In the genomic region with DNA sequence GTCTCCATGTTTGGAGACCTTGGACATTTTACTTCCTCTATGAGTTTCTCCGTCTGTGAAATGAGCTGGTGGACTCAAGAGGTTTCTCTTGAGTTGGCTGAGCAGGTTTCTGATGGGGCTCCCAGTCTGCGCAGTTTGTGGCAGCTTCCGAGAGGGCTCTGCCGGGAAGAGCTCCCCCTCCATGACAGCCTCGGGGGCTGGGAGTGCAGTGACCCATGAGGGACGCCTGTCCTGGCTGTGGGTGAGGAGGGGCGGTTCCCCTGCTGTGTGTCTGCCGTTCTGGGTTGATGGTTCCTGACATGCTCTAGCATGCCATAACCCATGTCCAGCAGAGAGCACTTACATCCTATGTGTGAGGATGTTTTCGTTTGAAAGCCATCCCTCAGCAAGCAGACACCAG, we compare ENCODE assay signal across 23 cellular contexts. TPM values are rescaled to one million over a fixed set of nuclear protein-coding genes. Genes with fewer than 3 reads are reported as not detected.
DNase-seq lines count a peak whose midpoint lies in the region; ATAC-seq and TF ChIP-seq lines count a peak whose summit lies in the region.
"Had no signal": no experiment of that assay in that cellular context is flagged by ENCODE, and none has a peak within 500 bp of the region (broad histone marks: within the 10 kb centered on the region; RNA-seq: fewer than 3 reads in every experiment).

No MANE protein-coding gene starts in this region.

- H3K4me3 ChIP-seq in BLaER1 (no peak overlapping the region), GM12865 (ENCODE audit: low read depth, low read length) (no peak overlapping the region), endodermal cell (ENCODE audit: low read length) (no peak overlapping the region), trophoblast cell (ENCODE audit: low read depth, low read length) (no peak overlapping the region)
- H3K4me3 ChIP-seq: GM23248 had no signal

- H3K36me3 ChIP-seq in BLaER1 (peaks cover 46% of the 10 kb centered on the region), endodermal cell (ENCODE audit: control insufficient read depth, insufficient read depth, low read length) (no peaks in the 10 kb centered on the region), trophoblast cell (ENCODE audit: control insufficient read depth in 1 of 2, insufficient read depth in 2 of 2, low read length in 2 of 2) (no peaks in the 10 kb centered on the region)

- H4K91ac ChIP-seq in trophoblast cell (ENCODE audit: low read depth, low read length): peak overlapping the region; percentile 78

- peak overlapping the region; percentile 45; the same call in 1 of the 2 replicates for H3K9ac ChIP-seq in BLaER1
- H3K9ac ChIP-seq in endodermal cell (ENCODE audit: extremely low read depth, low read length, poor library complexity, severe bottlenecking): no peak overlapping the region
- no peak overlapping the region for H3K9ac ChIP-seq in trophoblast cell (ENCODE audit: low read length)
- H3K9ac ChIP-seq: GM23248 had no signal

- H4K8ac ChIP-seq in trophoblast cell (ENCODE audit: low read depth, low read length): peak overlapping the region; percentile 34

- H2BK5ac ChIP-seq in trophoblast cell (ENCODE audit: low read depth, low read length, poor library complexity): peak overlapping the region; percentile 43

- H3K4ac ChIP-seq in trophoblast cell (ENCODE audit: low read depth, low read length): no peak overlapping the region

- no peak overlapping the region for H3K27ac Mint-ChIP-seq in endodermal cell
- no peak overlapping the region for H3K27ac Mint-ChIP-seq in stimulated activated naive CD8-positive, alpha-beta T cell treated with anti-CD3 and anti-CD28 coated beads, Interleukin-15, amount 100 ng/mL, for 72 hours

- no peaks in the 10 kb centered on the region for H4K20me1 ChIP-seq in BLaER1

- H3K9me3 ChIP-seq in BLaER1: no peaks in the 10 kb centered on the region
- no peaks in the 10 kb centered on the region for H3K9me3 ChIP-seq in endodermal cell (ENCODE audit: control insufficient read depth, low read length)
- peaks cover 3% of the 10 kb centered on the region for H3K9me3 ChIP-seq in trophoblast cell (ENCODE audit: insufficient read depth, low read depth, low read length)

- H3K27me3 Mint-ChIP-seq in endodermal cell (ENCODE audit: insufficient read depth): peaks cover 8% of the 10 kb centered on the region
- H3K27me3 Mint-ChIP-seq in stimulated activated naive CD8-positive, alpha-beta T cell treated with anti-CD3 and anti-CD28 coated beads, Interleukin-15, amount 100 ng/mL, for 72 hours: peaks cover 31% of the 10 kb centered on the region

- no peaks in the 10 kb centered on the region for H3K4me1 Mint-ChIP-seq in endodermal cell
- H3K4me1 Mint-ChIP-seq in stimulated activated naive CD8-positive, alpha-beta T cell treated with anti-CD3 and anti-CD28 coated beads, Interleukin-15, amount 100 ng/mL, for 72 hours: no peaks in the 10 kb centered on the region
- H3K4me1 Mint-ChIP-seq: CD4-positive, alpha-beta memory T cell had no signal

- no peak overlapping the region for H3K4me3 Mint-ChIP-seq in endodermal cell
- H3K4me3 Mint-ChIP-seq in stimulated activated naive CD8-positive, alpha-beta T cell treated with anti-CD3 and anti-CD28 coated beads, Interleukin-15, amount 100 ng/mL, for 72 hours: no peak overlapping the region
- H3K4me3 Mint-ChIP-seq: CD4-positive, alpha-beta memory T cell had no signal

- H3K27me3 ChIP-seq in BLaER1: no peaks in the 10 kb centered on the region
- no peaks in the 10 kb centered on the region for H3K27me3 ChIP-seq in endodermal cell (ENCODE audit: control insufficient read depth, insufficient read depth, low read length, poor library complexity, severe bottlenecking)
- H3K27me3 ChIP-seq in trophoblast cell (ENCODE audit: insufficient read depth, low read length): no peaks in the 10 kb centered on the region

- peak overlapping the region; percentile 54 for H2BK120ac ChIP-seq in trophoblast cell (ENCODE audit: insufficient read depth, low read length, poor library complexity)

- peak overlapping the region; percentile 53 for H3K18ac ChIP-seq in trophoblast cell (ENCODE audit: low read length)

- no peaks in the 10 kb centered on the region for H3K36me3 Mint-ChIP-seq in endodermal cell (ENCODE audit: low read depth)
- H3K36me3 Mint-ChIP-seq: CD4-positive, alpha-beta memory T cell had no signal

- H3K79me2 ChIP-seq in trophoblast cell (ENCODE audit: control insufficient read depth, insufficient read depth, low read length, poor library complexity): no peaks in the 10 kb centered on the region

- ATAC-seq in GM18498 (IDR thresholded peaks at IDR 0.05; ENCODE audit: unreplicated experiment): no peak
- ATAC-seq in stimulated activated naive CD8-positive, alpha-beta T cell treated with anti-CD3 and anti-CD28 coated beads, Interleukin-15, amount 100 ng/mL, for 72 hours: no peak

- TF ChIP-seq CTCF in GM12865 (IDR thresholded peaks at IDR 0.05; ENCODE audit: insufficient read depth, low read depth, low read length, missing control alignments): no peak
- TF ChIP-seq CTCF in endodermal cell (conservative IDR thresholded peaks at IDR 0.05): no peak

- peak; percentile 33 for DNase-seq in GM12865 (ENCODE audit: low read depth)
- peak; percentile 27 for DNase-seq in endodermal cell
- DNase-seq in trophoblast cell: no peak
- no peak for DNase-seq in stimulated activated naive CD8-positive, alpha-beta T cell treated with anti-CD3 and anti-CD28 coated beads, Interleukin-15, amount 100 ng/mL, for 72 hours
- DNase-seq in activated gamma-delta T cell (lab: John Stamatoyannopoulos, UW): no peak
- DNase-seq: CD4-positive, alpha-beta memory T cell; COR-L47; GM23248; HCEC 1CT; KBM-7; NCI-H2029; NCI-H446; NCI-H524 treated with DMSO at 0.1 percent for 48 hours; NCI-H82; NK-92 treated with Interleukin-12 subunit alpha and Interleukin-12 subunit beta, amount 100 ng/mL, for 24 hours; RPMI8226; SHP77 had no signal

- H3K4me1 ChIP-seq in BLaER1 (peaks cover 85% of the 10 kb centered on the region), endodermal cell (ENCODE audit: control insufficient read depth, insufficient read depth, low read length) (no peaks in the 10 kb centered on the region), trophoblast cell (ENCODE audit: control insufficient read depth in 1 of 2, insufficient read depth in 2 of 2, low read length in 2 of 2) (peaks cover 7 to 10% of the 10 kb centered on the region in 2 experiments)

- H2AK5ac ChIP-seq in trophoblast cell (ENCODE audit: low read length): peak overlapping the region; percentile 32

- no peak overlapping the region for H4K12ac ChIP-seq in trophoblast cell (ENCODE audit: low read depth, low read length)

- H3K4me2 ChIP-seq in BLaER1: peak overlapping the region; percentile 98
- no peak overlapping the region for H3K4me2 ChIP-seq in trophoblast cell (ENCODE audit: low read length)

- no peak overlapping the region for H3K23ac ChIP-seq in trophoblast cell (ENCODE audit: low read length)

- no peak overlapping the region for H2AFZ ChIP-seq in trophoblast cell (ENCODE audit: insufficient read depth, low read length, poor library complexity)
- H2AFZ ChIP-seq: GM23248 had no signal

- H3K79me1 ChIP-seq in trophoblast cell (ENCODE audit: low read length): peaks cover 32% of the 10 kb centered on the region

- H3K9me3 Mint-ChIP-seq in endodermal cell: no peaks in the 10 kb centered on the region
- no peaks in the 10 kb centered on the region for H3K9me3 Mint-ChIP-seq in stimulated activated naive CD8-positive, alpha-beta T cell treated with anti-CD3 and anti-CD28 coated beads, Interleukin-15, amount 100 ng/mL, for 72 hours
- H3K9me3 Mint-ChIP-seq: CD4-positive, alpha-beta memory T cell had no signal

- H2BK12ac ChIP-seq in trophoblast cell (ENCODE audit: low read length): peak overlapping the region; percentile 38

- H3K14ac ChIP-seq in trophoblast cell (ENCODE audit: low read length): peak overlapping the region; percentile 61

- WGBS in endodermal cell (ENCODE audit: insufficient coverage in 1 of 2, insufficient read length in 1 of 2), 2 experiments: 84 to 90% methylated on average over 8 to 9 of the region's 9 CpGs
- no CpG with 5 or more reads among the region's 9 CpGs for WGBS in trophoblast cell (ENCODE audit: extremely low coverage, insufficient coverage, insufficient read length)

- peak overlapping the region; percentile 85 for H3K27ac ChIP-seq in BLaER1
- H3K27ac ChIP-seq in endodermal cell (ENCODE audit: low read depth, low read length): no peak overlapping the region
- peak overlapping the region; percentile 16 for H3K27ac ChIP-seq in trophoblast cell (ENCODE audit: low read depth, low read length)
- H3K27ac ChIP-seq: GM23248 had no signal

RNA-seq across cellular contexts. Expression of gene CSF2RB, which starts 14.8 kb away (rescaled TPM):
- not detected for total RNA-seq in endodermal cell
- not detected for polyA plus RNA-seq in endodermal cell (2013, experiment 1 of 2)
- polyA plus RNA-seq in endodermal cell (2013, experiment 2 of 2): not detected
- polyA plus RNA-seq in trophoblast cell (2013): 4.3 and 4.7 TPM in 2 replicates
- total RNA-seq: A172, LHCN-M2, MCF 10A, SK-MEL-5 had no signal

Comparison
In these comparisons a context has a peak if more than half of its experiments do, and no peak if none do; other contexts are left out.
1. DNase-seq: peak in GM12865 (single experiment) and endodermal cell (single experiment); none in trophoblast cell (0 of 2), stimulated activated naive CD8-positive, alpha-beta T cell treated with anti-CD3 and anti-CD28 coated beads, Interleukin-15, amount 100 ng/mL, for 72 hours (0 of 2) and activated gamma-delta T cell (single experiment).